19 cellular contexts compared by ENCODE assay signal in the genomic region with DNA sequence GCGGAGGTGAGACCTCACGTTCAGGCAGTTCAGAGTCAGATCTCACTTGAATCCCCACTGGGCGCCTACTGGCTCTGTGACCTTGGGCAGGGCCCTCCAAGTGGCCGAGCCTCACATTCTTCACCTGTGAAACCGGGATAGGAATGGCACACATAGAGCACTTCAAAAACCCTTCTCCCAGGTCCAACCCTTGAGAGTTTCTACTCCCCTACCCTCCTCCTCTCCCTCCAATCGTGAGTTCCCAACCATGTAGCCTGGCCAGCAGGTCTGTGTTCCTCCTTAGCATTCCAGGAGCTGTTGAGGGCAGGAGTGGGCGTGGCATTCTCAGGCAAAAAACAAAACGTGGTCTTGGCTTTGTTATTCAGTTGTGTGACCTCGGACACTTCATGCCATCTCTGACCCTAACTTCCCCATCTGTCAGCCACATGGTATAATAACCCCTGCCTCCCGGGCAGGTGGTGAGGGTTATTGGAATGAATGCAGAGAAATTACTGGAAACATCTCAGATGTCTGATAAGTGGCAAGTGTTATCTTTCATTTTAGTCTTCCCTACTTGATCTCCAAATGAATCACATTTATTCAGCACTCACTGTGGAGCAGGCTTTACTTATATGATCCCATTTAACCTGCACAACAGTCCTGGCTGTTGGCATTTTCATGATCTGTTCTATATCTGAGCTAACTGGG.
"Had no signal": no experiment of that assay in that cellular context is flagged by ENCODE, and none has a peak within 500 bp of the region (broad histone marks: within the 10 kb centered on the region; RNA-seq: fewer than 3 reads in every experiment).

No MANE protein-coding gene starts in this region.

- H3K4me1 ChIP-seq: ascending aorta, breast epithelium, gastrocnemius medialis, prostate gland had no signal

- H3K27me3 ChIP-seq: ascending aorta, breast epithelium, gastrocnemius medialis had no signal

- H3K9me3 ChIP-seq: breast epithelium, prostate gland had no signal

- ATAC-seq: esophagus mucosa, gastrocnemius medialis, right cardiac atrium had no signal

- H3K4me3 ChIP-seq: ascending aorta, breast epithelium, gastrocnemius medialis, prostate gland, skin epidermis had no signal

- H3K36me3 ChIP-seq: ascending aorta, breast epithelium, gastrocnemius medialis, prostate gland had no signal

- DNase-seq: activated CD4-positive, alpha-beta T cell treated with anti-CD3 and anti-CD28 coated beads for 1 hour; activated CD8-positive, alpha-beta memory T cell treated with anti-CD3 and anti-CD28 coated beads for 24 hours; activated CD8-positive, alpha-beta memory T cell treated with anti-CD3 and anti-CD28 coated beads, Interleukin-2, amount 50 U/mL, for 48 hours; activated gamma-delta T cell; activated T-cell treated with anti-CD3 and anti-CD28 coated beads, Interleukin-2, amount 50 U/mL, for 48 hours; cerebellar nuclear complex; cortex of kidney; effector CD8-positive, alpha-beta T cell; gastrocnemius medialis; head of caudate nucleus; right cardiac atrium; stimulated activated CD4-positive, alpha-beta T cell treated with anti-CD3 and anti-CD28 coated beads, Interleukin-2, amount 100 ng/mL, for 48 hours; T-helper 2 cell had no signal

- H3K27ac ChIP-seq: ascending aorta, breast epithelium, gastrocnemius medialis, prostate gland, skin epidermis, VCaP had no signal
